ENCODE assay signal across 8 cellular contexts in the genomic region with DNA sequence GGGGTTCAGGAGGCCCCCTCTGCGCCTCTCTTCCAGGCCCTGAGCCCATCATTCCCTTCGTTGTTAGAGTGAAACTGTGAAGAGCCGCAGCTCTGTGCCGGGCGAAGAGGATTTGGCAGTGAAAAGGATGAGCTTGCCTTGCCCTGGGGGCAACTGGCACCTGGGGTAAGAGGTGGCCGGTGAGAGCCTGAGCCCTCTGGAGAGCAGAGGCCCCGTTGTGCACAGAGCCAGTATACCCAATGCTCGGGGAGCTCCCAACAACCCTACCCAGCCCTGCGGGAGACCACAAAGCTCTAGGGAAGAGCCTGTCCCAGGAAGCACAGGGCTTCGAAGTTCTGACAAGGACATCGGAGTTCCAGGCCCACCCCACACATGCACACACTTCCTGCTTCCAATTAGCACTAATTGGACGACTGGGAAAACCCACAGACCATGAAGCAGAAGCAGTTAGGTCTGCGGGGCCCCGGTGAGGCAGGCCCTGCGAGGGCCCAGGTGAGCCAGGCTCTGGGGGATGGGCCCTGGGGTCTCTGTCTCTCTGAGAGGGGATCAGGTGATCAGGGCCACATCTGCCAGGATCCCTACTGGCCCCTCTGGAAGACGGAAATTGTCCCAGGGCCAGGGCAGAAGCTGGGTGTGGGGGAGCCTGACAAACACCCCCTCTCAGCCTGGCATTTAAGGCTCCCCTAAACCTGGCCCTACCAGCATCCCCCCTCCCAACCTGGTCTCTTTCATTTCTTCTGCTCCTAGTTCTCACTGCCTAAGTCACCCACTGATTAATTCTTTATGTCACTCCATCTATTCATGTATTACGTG. TPM values are rescaled to one million over a fixed set of nuclear protein-coding genes. Genes with fewer than 3 reads are reported as not detected.
A peak's percentile ranks its signal among the peaks of the same experiment; 100 is the strongest.
DNase-seq lines count a peak whose midpoint lies in the region; ATAC-seq and TF ChIP-seq lines count a peak whose summit lies in the region.

No MANE protein-coding gene starts in this region.

- 62% methylated on average over 17 of the region's 17 CpGs for WGBS in liver

- peak overlapping the region; percentile 82 for H3K9ac ChIP-seq in adipocyte (ENCODE audit: low read length)
- peak overlapping the region; percentile 58 to 64 for H3K9ac ChIP-seq in liver (ENCODE audit: low read depth in 1 of 2, low read length in 2 of 2)

- H3K4me3 Mint-ChIP-seq in activated CD8-positive, alpha-beta memory T cell treated with anti-CD3 and anti-CD28 coated beads, Interleukin-2, amount 10 ng/mL, durations not matched to agents 7 days and 5 days, result peak overlapping the region; percentile 84

- H3K27ac ChIP-seq in liver (ENCODE audit: low read depth in 1 of 2, low read length in 2 of 2), result peak overlapping the region; percentile 21 to 45
- peak overlapping the region; percentile 77 to 86 for H3K27ac ChIP-seq in tibial artery

- H3K9me3 ChIP-seq in adipocyte (ENCODE audit: control insufficient read depth, low read length), result no peaks in the 10 kb centered on the region
- H3K9me3 ChIP-seq in liver (ENCODE audit: control insufficient read depth in 4 of 4, low read length in 3 of 4), result no peaks in the 10 kb centered on the region
- no peaks in the 10 kb centered on the region for H3K9me3 ChIP-seq in tibial artery

- peak overlapping the region; percentile 85 for H3K4me3 ChIP-seq in adipocyte (ENCODE audit: low read length)
- H3K4me3 ChIP-seq in liver (ENCODE audit: low read depth in 1 of 3, low read length in 3 of 3), result peak overlapping the region; percentile 53 to 74 (median 70)
- peak overlapping the region; percentile 70 to 83 for H3K4me3 ChIP-seq in tibial artery

- no peak for DNase-seq in activated CD8-positive, alpha-beta memory T cell treated with anti-CD3 and anti-CD28 coated beads, Interleukin-2, amount 10 ng/mL, durations not matched to agents 7 days and 5 days
- DNase-seq in activated CD8-positive, alpha-beta memory T cell treated with anti-CD3 and anti-CD28 coated beads, Interleukin-2, amount 50 U/mL, for 4 hours, result no peak
- no peak for DNase-seq in adipocyte (ENCODE audit: low read depth)
- peak in 1 of 2 donors; percentile 46 for DNase-seq in tibial artery
- no peak for DNase-seq in activated CD8-positive, alpha-beta memory T cell treated with anti-CD3 and anti-CD28 coated beads for 24 hours

- H3K36me3 ChIP-seq in adipocyte (ENCODE audit: control insufficient read depth, insufficient read depth, low read length, severe bottlenecking) (no peaks in the 10 kb centered on the region), liver (ENCODE audit: control insufficient read depth in 4 of 4, insufficient read depth in 3 of 4, low read depth in 1 of 4, low read length in 3 of 4) (no peaks in the 10 kb centered on the region), tibial artery (peaks cover 0 to 10% (median 8%) of the 10 kb centered on the region in 3 donors)

- H3K4me1 ChIP-seq in adipocyte (ENCODE audit: control insufficient read depth, insufficient read depth, low read length) (peaks cover 14% of the 10 kb centered on the region), liver (ENCODE audit: control insufficient read depth in 4 of 4, insufficient read depth in 4 of 4, low read length in 3 of 4) (peaks cover 0 to 21% (median 14%) of the 10 kb centered on the region in 4 donors), tibial artery (peaks cover 0 to 23% (median 13%) of the 10 kb centered on the region in 4 donors)

- peaks cover 15% of the 10 kb centered on the region for H3K4me1 Mint-ChIP-seq in activated CD8-positive, alpha-beta memory T cell treated with anti-CD3 and anti-CD28 coated beads, Interleukin-2, amount 10 ng/mL, durations not matched to agents 7 days and 5 days

- TF ChIP-seq CTCF in liver (IDR thresholded peaks at IDR 0.05; ENCODE audit: low read depth, low read length, missing input control) (no peak), tibial artery (IDR thresholded peaks at IDR 0.05) (no peak)

- H3K27ac Mint-ChIP-seq in activated CD8-positive, alpha-beta memory T cell treated with anti-CD3 and anti-CD28 coated beads, Interleukin-2, amount 10 ng/mL, durations not matched to agents 7 days and 5 days, result peak overlapping the region; percentile 97

- peaks cover 6% of the 10 kb centered on the region for H3K27me3 ChIP-seq in adipocyte (replicated peaks; ENCODE audit: control insufficient read depth, insufficient read depth, low read length)
- H3K27me3 ChIP-seq in liver (ENCODE audit: control insufficient read depth in 4 of 4, insufficient read depth in 4 of 4, low read length in 3 of 4), result no peaks in the 10 kb centered on the region
- H3K27me3 ChIP-seq in tibial artery, result no peaks in the 10 kb centered on the region

- CTCF ChIA-PET in activated CD8-positive, alpha-beta memory T cell treated with anti-CD3 and anti-CD28 coated beads, Interleukin-2, amount 10 ng/mL, durations not matched to agents 7 days and 5 days (lab: Charles Lee), result interaction anchor here (0.9 to 3.5 kb wide), 6 partner anchors 13 to 223 kb away, joined by 3 to 16 read pairs (median 3); a partner anchor contains a TSS

- no peak for ATAC-seq in activated CD8-positive, alpha-beta memory T cell treated with anti-CD3 and anti-CD28 coated beads, Interleukin-2, amount 10 ng/mL, durations not matched to agents 7 days and 5 days
- ATAC-seq in GM18867 (IDR thresholded peaks at IDR 0.05; ENCODE audit: unreplicated experiment), result no peak
- no peak for ATAC-seq in GM18868 (IDR thresholded peaks at IDR 0.05; ENCODE audit: unreplicated experiment)

- H3K27me3 Mint-ChIP-seq in activated CD8-positive, alpha-beta memory T cell treated with anti-CD3 and anti-CD28 coated beads, Interleukin-2, amount 10 ng/mL, durations not matched to agents 7 days and 5 days, result no peaks in the 10 kb centered on the region

- no peak for TF ChIP-seq RAD21 in liver (IDR thresholded peaks at IDR 0.05)

- intact Hi-C loops in tibial artery (cut with DNase I; ENCODE audit: low total_unique reads), result loop anchor here (2.0 to 10.0 kb wide), 3 partner anchors 136 to 331 kb away; no protein-coding TSS in a partner anchor

- H3K36me3 Mint-ChIP-seq in activated CD8-positive, alpha-beta memory T cell treated with anti-CD3 and anti-CD28 coated beads, Interleukin-2, amount 10 ng/mL, durations not matched to agents 7 days and 5 days, result no peaks in the 10 kb centered on the region

- H3K9me3 Mint-ChIP-seq in activated CD8-positive, alpha-beta memory T cell treated with anti-CD3 and anti-CD28 coated beads, Interleukin-2, amount 10 ng/mL, durations not matched to agents 7 days and 5 days (ENCODE audit: low read depth), result no peaks in the 10 kb centered on the region

TF ChIP-seq in liver, 16 proteins besides CTCF, POLR2A, EP300 and RAD21 (continues in another document):
- TF ChIP-seq SP1 (IDR thresholded peaks at IDR 0.05), result no peak
- no peak for TF ChIP-seq HNF4A (conservative IDR thresholded peaks at IDR 0.05)
- TF ChIP-seq HNF4G (IDR thresholded peaks at IDR 0.05), result no peak
- TF ChIP-seq, protein P1, sequence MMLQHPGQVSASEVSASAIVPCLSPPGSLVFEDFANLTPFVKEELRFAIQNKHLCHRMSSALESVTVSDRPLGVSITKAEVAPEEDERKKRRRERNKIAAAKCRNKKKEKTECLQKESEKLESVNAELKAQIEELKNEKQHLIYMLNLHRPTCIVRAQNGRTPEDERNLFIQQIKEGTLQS (IDR thresholded peaks at IDR 0.05), result no peak
- TF ChIP-seq, protein P2, sequence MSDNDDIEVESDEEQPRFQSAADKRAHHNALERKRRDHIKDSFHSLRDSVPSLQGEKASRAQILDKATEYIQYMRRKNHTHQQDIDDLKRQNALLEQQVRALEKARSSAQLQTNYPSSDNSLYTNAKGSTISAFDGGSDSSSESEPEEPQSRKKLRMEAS (IDR thresholded peaks at IDR 0.05), result no peak
- no peak for TF ChIP-seq TAF1 (conservative IDR thresholded peaks at IDR 0.05)
- TF ChIP-seq NR2F2 (IDR thresholded peaks at IDR 0.05), result no peak
- no peak for TF ChIP-seq FOXA2 (IDR thresholded peaks at IDR 0.05)
- TF ChIP-seq RXRA (IDR thresholded peaks at IDR 0.05), result no peak
- TF ChIP-seq EGR1 (IDR thresholded peaks at IDR 0.05; ENCODE audit: low read depth in 2 of 2), result no peak
- TF ChIP-seq YY1 (IDR thresholded peaks at IDR 0.05), result no peak
- TF ChIP-seq GABPA (IDR thresholded peaks at IDR 0.05 in 1 of 2, conservative IDR thresholded peaks at IDR 0.05 in 1 of 2), result no peak
- TF ChIP-seq JUND (IDR thresholded peaks at IDR 0.05), result no peak
- TF ChIP-seq, protein P3, sequence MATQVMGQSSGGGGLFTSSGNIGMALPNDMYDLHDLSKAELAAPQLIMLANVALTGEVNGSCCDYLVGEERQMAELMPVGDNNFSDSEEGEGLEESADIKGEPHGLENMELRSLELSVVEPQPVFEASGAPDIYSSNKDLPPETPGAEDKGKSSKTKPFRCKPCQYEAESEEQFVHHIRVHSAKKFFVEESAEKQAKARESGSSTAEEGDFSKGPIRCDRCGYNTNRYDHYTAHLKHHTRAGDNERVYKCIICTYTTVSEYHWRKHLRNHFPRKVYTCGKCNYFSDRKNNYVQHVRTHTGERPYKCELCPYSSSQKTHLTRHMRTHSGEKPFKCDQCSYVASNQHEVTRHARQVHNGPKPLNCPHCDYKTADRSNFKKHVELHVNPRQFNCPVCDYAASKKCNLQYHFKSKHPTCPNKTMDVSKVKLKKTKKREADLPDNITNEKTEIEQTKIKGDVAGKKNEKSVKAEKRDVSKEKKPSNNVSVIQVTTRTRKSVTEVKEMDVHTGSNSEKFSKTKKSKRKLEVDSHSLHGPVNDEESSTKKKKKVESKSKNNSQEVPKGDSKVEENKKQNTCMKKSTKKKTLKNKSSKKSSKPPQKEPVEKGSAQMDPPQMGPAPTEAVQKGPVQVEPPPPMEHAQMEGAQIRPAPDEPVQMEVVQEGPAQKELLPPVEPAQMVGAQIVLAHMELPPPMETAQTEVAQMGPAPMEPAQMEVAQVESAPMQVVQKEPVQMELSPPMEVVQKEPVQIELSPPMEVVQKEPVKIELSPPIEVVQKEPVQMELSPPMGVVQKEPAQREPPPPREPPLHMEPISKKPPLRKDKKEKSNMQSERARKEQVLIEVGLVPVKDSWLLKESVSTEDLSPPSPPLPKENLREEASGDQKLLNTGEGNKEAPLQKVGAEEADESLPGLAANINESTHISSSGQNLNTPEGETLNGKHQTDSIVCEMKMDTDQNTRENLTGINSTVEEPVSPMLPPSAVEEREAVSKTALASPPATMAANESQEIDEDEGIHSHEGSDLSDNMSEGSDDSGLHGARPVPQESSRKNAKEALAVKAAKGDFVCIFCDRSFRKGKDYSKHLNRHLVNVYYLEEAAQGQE (IDR thresholded peaks at IDR 0.05), result no peak
- no peak for TF ChIP-seq FOXA1 (IDR thresholded peaks at IDR 0.05)

RNA-seq across cellular contexts. Expression of a gene that starts 27.9 kb away (rescaled TPM):
- total RNA-seq in activated CD8-positive, alpha-beta memory T cell treated with anti-CD3 and anti-CD28 coated beads, Interleukin-2, amount 10 ng/mL, durations not matched to agents 7 days and 5 days, result 10 to 100 TPM; 25.9 to 29.7 TPM
- 10 to 100 TPM; 16.1 to 17.8 TPM for total RNA-seq in liver
- polyA plus RNA-seq in liver, result 1 to 10 TPM; 4.4 to 4.7 TPM

RNA-seq across cellular contexts. Expression of a gene that starts 56.5 kb away (rescaled TPM):
- 10 to 100 TPM; 32.4 to 38.3 TPM for total RNA-seq in activated CD8-positive, alpha-beta memory T cell treated with anti-CD3 and anti-CD28 coated beads, Interleukin-2, amount 10 ng/mL, durations not matched to agents 7 days and 5 days
- total RNA-seq in liver, result 10 to 100 TPM; 11.5 to 12.2 TPM
- polyA plus RNA-seq in liver, result 10 to 100 TPM in 1 of 2 donors, 1 to 10 TPM in 1; 8.0 to 12.6 TPM
